1 cellular context compared by ENCODE assay signal in the genomic region with DNA sequence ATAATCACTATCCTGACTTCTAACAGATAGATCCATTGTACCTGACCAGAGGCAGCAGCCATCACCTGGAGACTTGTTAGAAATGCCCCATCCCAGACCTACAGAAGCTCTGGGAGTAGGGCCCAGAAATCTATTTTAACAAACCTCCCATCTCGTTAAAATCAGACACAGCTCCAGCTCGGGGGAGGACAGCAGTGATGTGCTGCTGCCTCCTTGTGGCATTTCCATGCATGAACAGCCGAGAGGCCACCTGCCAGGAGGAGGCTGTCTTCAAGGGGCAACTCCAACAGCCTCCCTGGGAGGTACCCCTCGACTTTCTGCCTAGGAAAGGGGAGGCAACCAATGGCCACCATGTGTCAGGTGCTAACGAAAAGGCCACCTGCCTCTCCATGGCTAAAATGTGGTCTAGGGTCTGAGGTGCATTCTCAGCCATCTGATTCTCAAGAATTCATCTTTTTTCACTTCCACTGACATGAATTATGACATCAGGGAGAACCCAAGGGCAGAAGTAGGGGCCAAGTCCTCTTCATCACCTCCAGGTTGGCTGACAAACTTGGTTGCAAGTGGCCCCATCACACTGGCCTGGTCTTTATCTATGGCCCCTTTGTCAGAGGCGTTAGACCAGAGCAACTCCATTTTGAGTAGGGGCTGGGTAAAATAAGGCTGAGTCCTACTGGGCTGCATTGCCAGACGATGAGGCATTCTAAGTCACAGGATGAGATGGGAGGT.
TF ChIP-seq lines count a peak whose summit lies in the region.

No MANE protein-coding gene starts in this region.

TF ChIP-seq in A549, 52 proteins besides CTCF, POLR2A, EP300 and RAD21 (continued from another document):
- TF ChIP-seq HEYL (CRISPR knock-in tag; IDR thresholded peaks at IDR 0.05) (peak; percentile 69; the same call in 1 of the 2 replicates), FOXS1 (CRISPR knock-in tag; IDR thresholded peaks at IDR 0.05) (no peak), NR3C1 (IDR thresholded peaks at IDR 0.05) (no peak), HOXA7 (CRISPR knock-in tag; IDR thresholded peaks at IDR 0.05) (no peak), SREBF2 (IDR thresholded peaks at IDR 0.05) (no peak), TFCP2L1 (CRISPR knock-in tag; IDR thresholded peaks at IDR 0.05) (no peak), ZSCAN20 (CRISPR knock-in tag; IDR thresholded peaks at IDR 0.05) (no peak), JUN (IDR thresholded peaks at IDR 0.05) (no peak), CHD2 (IDR thresholded peaks at IDR 0.05; ENCODE audit: low read length, partially characterized antibody) (no peak), HOXB5 (CRISPR knock-in tag; IDR thresholded peaks at IDR 0.05) (no peak), NFE2L2 (conservative IDR thresholded peaks at IDR 0.05; ENCODE audit: low read length) (no peak), PHF8 (IDR thresholded peaks at IDR 0.05; ENCODE audit: borderline replicate concordance, low read depth) (no peak), HOXB13 (CRISPR knock-in tag; IDR thresholded peaks at IDR 0.05; ENCODE audit: low read depth) (peak; percentile 76; the same call in 1 of the 2 replicates), CBX8 (IDR thresholded peaks at IDR 0.05) (no peak), SMC3 (IDR thresholded peaks at IDR 0.05) (peak; percentile 100), CEBPB (IDR thresholded peaks at IDR 0.05) (no peak), MYC (IDR thresholded peaks at IDR 0.05; ENCODE audit: borderline replicate concordance, low read length) (no peak; the same call in 1 of the 2 replicates), MAZ (IDR thresholded peaks at IDR 0.05; ENCODE audit: borderline replicate concordance, low read depth, low read length) (no peak), BHLHE40 (IDR thresholded peaks at IDR 0.05; ENCODE audit: low read depth, low read length) (no peak), JUNB (IDR thresholded peaks at IDR 0.05) (no peak), NPAS2 (CRISPR knock-in tag; IDR thresholded peaks at IDR 0.05; ENCODE audit: borderline replicate concordance) (no peak), POLR2AphosphoS2 (conservative IDR thresholded peaks at IDR 0.05; ENCODE audit: low read length) (no peak)
- TF ChIP-seq, protein P1, sequence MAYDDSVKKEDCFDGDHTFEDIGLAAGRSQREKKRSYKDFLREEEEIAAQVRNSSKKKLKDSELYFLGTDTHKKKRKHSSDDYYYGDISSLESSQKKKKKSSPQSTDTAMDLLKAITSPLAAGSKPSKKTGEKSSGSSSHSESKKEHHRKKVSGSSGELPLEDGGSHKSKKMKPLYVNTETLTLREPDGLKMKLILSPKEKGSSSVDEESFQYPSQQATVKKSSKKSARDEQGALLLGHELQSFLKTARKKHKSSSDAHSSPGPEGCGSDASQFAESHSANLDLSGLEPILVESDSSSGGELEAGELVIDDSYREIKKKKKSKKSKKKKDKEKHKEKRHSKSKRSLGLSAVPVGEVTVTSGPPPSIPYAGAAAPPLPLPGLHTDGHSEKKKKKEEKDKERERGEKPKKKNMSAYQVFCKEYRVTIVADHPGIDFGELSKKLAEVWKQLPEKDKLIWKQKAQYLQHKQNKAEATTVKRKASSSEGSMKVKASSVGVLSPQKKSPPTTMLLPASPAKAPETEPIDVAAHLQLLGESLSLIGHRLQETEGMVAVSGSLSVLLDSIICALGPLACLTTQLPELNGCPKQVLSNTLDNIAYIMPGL (CRISPR knock-in tag; IDR thresholded peaks at IDR 0.05; ENCODE audit: borderline replicate concordance): no peak
- TF ChIP-seq, protein P2, sequence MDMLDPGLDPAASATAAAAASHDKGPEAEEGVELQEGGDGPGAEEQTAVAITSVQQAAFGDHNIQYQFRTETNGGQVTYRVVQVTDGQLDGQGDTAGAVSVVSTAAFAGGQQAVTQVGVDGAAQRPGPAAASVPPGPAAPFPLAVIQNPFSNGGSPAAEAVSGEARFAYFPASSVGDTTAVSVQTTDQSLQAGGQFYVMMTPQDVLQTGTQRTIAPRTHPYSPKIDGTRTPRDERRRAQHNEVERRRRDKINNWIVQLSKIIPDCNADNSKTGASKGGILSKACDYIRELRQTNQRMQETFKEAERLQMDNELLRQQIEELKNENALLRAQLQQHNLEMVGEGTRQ (IDR thresholded peaks at IDR 0.05): no peak
- TF ChIP-seq, protein P3, sequence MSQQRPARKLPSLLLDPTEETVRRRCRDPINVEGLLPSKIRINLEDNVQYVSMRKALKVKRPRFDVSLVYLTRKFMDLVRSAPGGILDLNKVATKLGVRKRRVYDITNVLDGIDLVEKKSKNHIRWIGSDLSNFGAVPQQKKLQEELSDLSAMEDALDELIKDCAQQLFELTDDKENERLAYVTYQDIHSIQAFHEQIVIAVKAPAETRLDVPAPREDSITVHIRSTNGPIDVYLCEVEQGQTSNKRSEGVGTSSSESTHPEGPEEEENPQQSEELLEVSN (IDR thresholded peaks at IDR 0.05; ENCODE audit: borderline replicate concordance, low read depth): no peak
- TF ChIP-seq, protein P4, sequence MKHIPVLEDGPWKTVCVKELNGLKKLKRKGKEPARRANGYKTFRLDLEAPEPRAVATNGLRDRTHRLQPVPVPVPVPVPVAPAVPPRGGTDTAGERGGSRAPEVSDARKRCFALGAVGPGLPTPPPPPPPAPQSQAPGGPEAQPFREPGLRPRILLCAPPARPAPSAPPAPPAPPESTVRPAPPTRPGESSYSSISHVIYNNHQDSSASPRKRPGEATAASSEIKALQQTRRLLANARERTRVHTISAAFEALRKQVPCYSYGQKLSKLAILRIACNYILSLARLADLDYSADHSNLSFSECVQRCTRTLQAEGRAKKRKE (CRISPR knock-in tag; IDR thresholded peaks at IDR 0.05; ENCODE audit: low read depth): peak; percentile 68; the same call in 1 of the 2 replicates
- TF ChIP-seq, protein P5, sequence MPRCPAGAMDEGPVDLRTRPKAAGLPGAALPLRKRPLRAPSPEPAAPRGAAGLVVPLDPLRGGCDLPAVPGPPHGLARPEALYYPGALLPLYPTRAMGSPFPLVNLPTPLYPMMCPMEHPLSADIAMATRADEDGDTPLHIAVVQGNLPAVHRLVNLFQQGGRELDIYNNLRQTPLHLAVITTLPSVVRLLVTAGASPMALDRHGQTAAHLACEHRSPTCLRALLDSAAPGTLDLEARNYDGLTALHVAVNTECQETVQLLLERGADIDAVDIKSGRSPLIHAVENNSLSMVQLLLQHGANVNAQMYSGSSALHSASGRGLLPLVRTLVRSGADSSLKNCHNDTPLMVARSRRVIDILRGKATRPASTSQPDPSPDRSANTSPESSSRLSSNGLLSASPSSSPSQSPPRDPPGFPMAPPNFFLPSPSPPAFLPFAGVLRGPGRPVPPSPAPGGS (IDR thresholded peaks at IDR 0.05): no peak
- TF ChIP-seq, protein P6, sequence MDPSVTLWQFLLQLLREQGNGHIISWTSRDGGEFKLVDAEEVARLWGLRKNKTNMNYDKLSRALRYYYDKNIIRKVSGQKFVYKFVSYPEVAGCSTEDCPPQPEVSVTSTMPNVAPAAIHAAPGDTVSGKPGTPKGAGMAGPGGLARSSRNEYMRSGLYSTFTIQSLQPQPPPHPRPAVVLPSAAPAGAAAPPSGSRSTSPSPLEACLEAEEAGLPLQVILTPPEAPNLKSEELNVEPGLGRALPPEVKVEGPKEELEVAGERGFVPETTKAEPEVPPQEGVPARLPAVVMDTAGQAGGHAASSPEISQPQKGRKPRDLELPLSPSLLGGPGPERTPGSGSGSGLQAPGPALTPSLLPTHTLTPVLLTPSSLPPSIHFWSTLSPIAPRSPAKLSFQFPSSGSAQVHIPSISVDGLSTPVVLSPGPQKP (IDR thresholded peaks at IDR 0.05; ENCODE audit: low read depth, low read length): no peak
